14 cellular contexts compared by ENCODE assay signal in genomic region chr12:110042260-110042659, GRCh38. TPM values are rescaled to one million over a fixed set of nuclear protein-coding genes. Genes with fewer than 3 reads are reported as not detected.
DNase-seq lines count a peak whose midpoint lies in the region; TF ChIP-seq lines count a peak whose summit lies in the region.
"Had no signal": no experiment of that assay in that cellular context is flagged by ENCODE, and none has a peak within 500 bp of the region (broad histone marks: within the 10 kb centered on the region; RNA-seq: fewer than 3 reads in every experiment).

No MANE protein-coding gene starts in this region.

- POLR2A ChIA-PET in GM10248 (lab: Yijun Ruan, JAX) = interaction anchor here (0.6 kb wide), 1 partner anchor 389 kb away, joined by 4 read pairs; no protein-coding TSS in a partner anchor

- intact Hi-C loops in prostate gland (cut with DNase I) = no loop called here

- H3K27me3 ChIP-seq in trophoblast cell (ENCODE audit: insufficient read depth, low read length) (no peaks in the 10 kb centered on the region), prostate gland (replicated peaks; ENCODE audit: insufficient read depth) (no peaks in the 10 kb centered on the region)
- H3K27me3 ChIP-seq: foreskin keratinocyte had no signal

- H3K4me3 ChIP-seq in trophoblast cell (ENCODE audit: low read depth, low read length) = no peak overlapping the region
- H3K4me3 ChIP-seq in prostate gland = no peak overlapping the region

- H3K36me3 ChIP-seq in trophoblast cell (ENCODE audit: control insufficient read depth in 1 of 2, insufficient read depth in 2 of 2, low read length in 2 of 2) (peaks cover 4 to 11% of the 10 kb centered on the region in 2 experiments), prostate gland (no peaks in the 10 kb centered on the region)

- no peak overlapping the region for H3K9ac ChIP-seq in trophoblast cell (ENCODE audit: low read length)

- WGBS in trophoblast cell (ENCODE audit: extremely low coverage, insufficient coverage, insufficient read length) = no CpG with 5 or more reads among the region's 3 CpGs
- WGBS in prostate gland = 91% methylated on average over 3 of the region's 3 CpGs

- H2BK12ac ChIP-seq in trophoblast cell (ENCODE audit: low read length) = no peak overlapping the region

- H2AK5ac ChIP-seq in trophoblast cell (ENCODE audit: low read length) = no peak overlapping the region

- H3K14ac ChIP-seq in trophoblast cell (ENCODE audit: low read length) = no peak overlapping the region

- H4K8ac ChIP-seq in trophoblast cell (ENCODE audit: low read depth, low read length) = no peak overlapping the region

- H2BK5ac ChIP-seq in trophoblast cell (ENCODE audit: low read depth, low read length, poor library complexity) = no peak overlapping the region

- H3K79me1 ChIP-seq in trophoblast cell (ENCODE audit: low read length) = peaks cover 2% of the 10 kb centered on the region

- H2AFZ ChIP-seq in trophoblast cell (ENCODE audit: insufficient read depth, low read length, poor library complexity) = no peak overlapping the region

- no peaks in the 10 kb centered on the region for H3K9me3 ChIP-seq in trophoblast cell (ENCODE audit: insufficient read depth, low read depth, low read length)
- no peaks in the 10 kb centered on the region for H3K9me3 ChIP-seq in prostate gland

- no peaks in the 10 kb centered on the region for H3K79me2 ChIP-seq in trophoblast cell (ENCODE audit: control insufficient read depth, insufficient read depth, low read length, poor library complexity)

- no peak for TF ChIP-seq POLR2A in prostate gland (IDR thresholded peaks at IDR 0.05)

- no peak overlapping the region for H2BK120ac ChIP-seq in trophoblast cell (ENCODE audit: insufficient read depth, low read length, poor library complexity)

- no peak overlapping the region for H3K27ac ChIP-seq in trophoblast cell (ENCODE audit: low read depth, low read length)
- no peak overlapping the region for H3K27ac ChIP-seq in prostate gland
- H3K27ac ChIP-seq: foreskin keratinocyte had no signal

- CTCF ChIA-PET in GM10248 (lab: Yijun Ruan, JAX) = interaction anchor here (0.9 to 3.4 kb wide), 5 partner anchors 9 to 33 kb away, joined by 4 to 12 read pairs (median 5); no protein-coding TSS in a partner anchor

- no peak overlapping the region for H4K91ac ChIP-seq in trophoblast cell (ENCODE audit: low read depth, low read length)

- no peak overlapping the region for H4K12ac ChIP-seq in trophoblast cell (ENCODE audit: low read depth, low read length)

- H3K4me1 ChIP-seq in trophoblast cell (ENCODE audit: control insufficient read depth in 1 of 2, insufficient read depth in 2 of 2, low read length in 2 of 2) (peaks cover 6% of the 10 kb centered on the region in 2 experiments), prostate gland (replicated peaks) (no peaks in the 10 kb centered on the region)

- no peak overlapping the region for H3K4ac ChIP-seq in trophoblast cell (ENCODE audit: low read depth, low read length)

- H3K18ac ChIP-seq in trophoblast cell (ENCODE audit: low read length) = no peak overlapping the region

- DNase-seq in NCI-H1105 treated with DMSO at 0.1 percent for 48 hours (lab: John Stamatoyannopoulos, UW) (peak; percentile 2), NCI-H1105 (lab: John Stamatoyannopoulos, UW) (no peak), NCI-H2196 treated with DMSO at 0.1 percent for 48 hours (lab: John Stamatoyannopoulos, UW; ENCODE audit: unreplicated experiment) (peak; percentile 57), fibroblast of gingiva (ENCODE audit: low read depth) (peak; percentile 42), trophoblast cell (peak; percentile 46 to 52), prostate gland (ENCODE audit: low spot score) (no peak), GM10248 (ENCODE audit: extremely low spot score) (no peak), GF-D8 (lab: John Stamatoyannopoulos, UW) (no peak)
- DNase-seq: 8988T; activated CD8-positive, alpha-beta memory T cell treated with anti-CD3 and anti-CD28 coated beads, Interleukin-2, amount 50 U/mL, for 48 hours; EL; foreskin keratinocyte; NCI-H526; small intestine had no signal

- TF ChIP-seq CTCF in prostate gland (IDR thresholded peaks at IDR 0.05) (no peak), GM10248 (IDR thresholded peaks at IDR 0.05; ENCODE audit: control extremely low read depth, extremely low read depth, low read depth, missing control alignments) (no peak)

- no peak overlapping the region for H3K23ac ChIP-seq in trophoblast cell (ENCODE audit: low read length)

- no peak overlapping the region for H3K4me2 ChIP-seq in trophoblast cell (ENCODE audit: low read length)

RNA-seq across cellular contexts. Expression of gene C12orf76, which starts 6.1 kb away (rescaled TPM):
- 7.9 and 8.3 TPM in 2 replicates for polyA plus RNA-seq in trophoblast cell (2013)
- total RNA-seq in prostate gland = 10 to 100 TPM; 20.4 to 26.1 TPM

RNA-seq across cellular contexts. Expression of gene ANKRD13A, which starts 43.0 kb away (rescaled TPM):
- 20.1 TPM in 2 replicates for polyA plus RNA-seq in trophoblast cell (2013)
- 10 to 100 TPM; 76.1 to 87.4 TPM for total RNA-seq in prostate gland

RNA-seq across cellular contexts. Expression of gene GIT2, which starts 46.1 kb away (rescaled TPM):
- polyA plus RNA-seq in trophoblast cell (2013) = 13.6 and 15.0 TPM in 2 replicates
- total RNA-seq in prostate gland = 10 to 100 TPM; 20.9 to 43.3 TPM

Comparison
In these comparisons a context has a peak if more than half of its experiments do, and no peak if none do; other contexts are left out.
1. DNase-seq: peak in NCI-H1105 treated with DMSO at 0.1 percent for 48 hours (single experiment), NCI-H2196 treated with DMSO at 0.1 percent for 48 hours (single experiment), fibroblast of gingiva (single experiment) and trophoblast cell (2 of 2); none in NCI-H1105 (single experiment), prostate gland (single experiment), GM10248 (single experiment) and GF-D8 (single experiment).